ENCODE assay signal across 1 cellular context in genomic region chr10:7054915-7055314, GRCh38.
TF ChIP-seq lines count a peak whose summit lies in the region.

No MANE protein-coding gene starts in this region.

TF ChIP-seq in GM23338, 12 proteins besides CTCF, POLR2A, EP300 and RAD21 (continued from another document):
- TF ChIP-seq REST (IDR thresholded peaks at IDR 0.05; ENCODE audit: unreplicated experiment) (no peak), EZH2phosphoT487 (IDR thresholded peaks at IDR 0.05; ENCODE audit: unreplicated experiment) (no peak), ZNF331 (CRISPR knock-in tag; IDR thresholded peaks at IDR 0.05; ENCODE audit: low read depth) (no peak)
